Comparison of ENCODE assay signal across 13 cellular contexts in genomic region chr11:123480290-123480815, GRCh38. TPM values are rescaled to one million over a fixed set of nuclear protein-coding genes. Genes with fewer than 3 reads are reported as not detected.
DNase-seq lines count a peak whose midpoint lies in the region; ATAC-seq, FAIRE-seq and TF ChIP-seq lines count a peak whose summit lies in the region.
"Had no signal": no experiment of that assay in that cellular context is flagged by ENCODE, and none has a peak within 500 bp of the region (broad histone marks: within the 10 kb centered on the region; RNA-seq: fewer than 3 reads in every experiment).

No MANE protein-coding gene starts in this region.

- H3K4me1 Mint-ChIP-seq in activated naive CD8-positive, alpha-beta T cell treated with anti-CD3 and anti-CD28 coated beads, Interleukin-2, amount 50 U/mL, for 24 hours: peaks cover 66% of the 10 kb centered on the region

- no peaks in the 10 kb centered on the region for H3K9me3 Mint-ChIP-seq in activated naive CD8-positive, alpha-beta T cell treated with anti-CD3 and anti-CD28 coated beads, Interleukin-2, amount 50 U/mL, for 24 hours
- H3K9me3 Mint-ChIP-seq: naive thymus-derived CD8-positive, alpha-beta T cell had no signal

- H3K4me3 ChIP-seq in left lung: no peak overlapping the region

- peaks cover 3% of the 10 kb centered on the region for H3K27me3 Mint-ChIP-seq in activated naive CD8-positive, alpha-beta T cell treated with anti-CD3 and anti-CD28 coated beads, Interleukin-2, amount 50 U/mL, for 24 hours

- CTCF ChIA-PET in GM10248 (lab: Yijun Ruan, JAX) (interaction anchor here (0.6 to 8.2 kb wide), 17 partner anchors 10 to 234 kb away, joined by 3 to 131 read pairs (median 7); no protein-coding TSS in a partner anchor), RWPE1 (lab: Yijun Ruan, JAX) (interaction anchor here (0.6 to 3.3 kb wide), 4 partner anchors 49 to 131 kb away, joined by 3 to 36 read pairs (median 4); no protein-coding TSS in a partner anchor)

- H3K27ac Mint-ChIP-seq in activated naive CD8-positive, alpha-beta T cell treated with anti-CD3 and anti-CD28 coated beads, Interleukin-2, amount 50 U/mL, for 24 hours: peak overlapping the region; percentile 33
- H3K27ac Mint-ChIP-seq: naive thymus-derived CD8-positive, alpha-beta T cell had no signal

- ATAC-seq in GM21529 (IDR thresholded peaks at IDR 0.05; ENCODE audit: unreplicated experiment) (peak; percentile 54), HG03565 (IDR thresholded peaks at IDR 0.05; ENCODE audit: unreplicated experiment) (peak; percentile 34), left lung (no peak)
- peak; percentile 50 for ATAC-seq in activated naive CD8-positive, alpha-beta T cell treated with anti-CD3 and anti-CD28 coated beads, Interleukin-2, amount 50 U/mL, for 24 hours
- ATAC-seq: naive thymus-derived CD8-positive, alpha-beta T cell had no signal

- no peak for FAIRE-seq in urothelium cell line (lab: Jason Lieb, UNC)
- FAIRE-seq: endometrium had no signal

- H3K36me3 ChIP-seq in left lung: no peaks in the 10 kb centered on the region
- H3K36me3 ChIP-seq: WERI-Rb-1 had no signal

- H3K36me3 Mint-ChIP-seq in activated naive CD8-positive, alpha-beta T cell treated with anti-CD3 and anti-CD28 coated beads, Interleukin-2, amount 50 U/mL, for 24 hours (ENCODE audit: low read depth): peaks cover 11% of the 10 kb centered on the region

- no peaks in the 10 kb centered on the region for H3K9me3 ChIP-seq in left lung

- POLR2A ChIA-PET in GM10248 (lab: Yijun Ruan, JAX) (no interaction called here), RWPE1 (lab: Yijun Ruan, JAX; ENCODE audit: low non-redundant PET) (interaction anchor here (0.6 kb wide), 1 partner anchor 434 kb away, joined by 3 read pairs; no protein-coding TSS in a partner anchor)

- intact Hi-C loops in left lung (cut with DNase I): loop anchor here in 1 of 2 donors (5.0 kb wide), 1 partner anchor 178 kb away; no protein-coding TSS in a partner anchor

- no peaks in the 10 kb centered on the region for H3K27me3 ChIP-seq in left lung

- TF ChIP-seq CTCF in GM10248 (IDR thresholded peaks at IDR 0.05; ENCODE audit: control extremely low read depth, extremely low read depth, low read depth, missing control alignments) (no peak), left lung (IDR thresholded peaks at IDR 0.05) (no peak), RWPE1 (conservative IDR thresholded peaks at IDR 0.05; ENCODE audit: low read depth) (no peak)

- H3K27ac ChIP-seq in left lung (no peak overlapping the region), RWPE1 (no peak overlapping the region)
- H3K27ac ChIP-seq: C4-2B, WERI-Rb-1 had no signal

- H3K4me1 ChIP-seq in left lung: peaks cover 0 to 30% of the 10 kb centered on the region in 2 donors

- peak overlapping the region; percentile 0 for H3K4me3 Mint-ChIP-seq in activated naive CD8-positive, alpha-beta T cell treated with anti-CD3 and anti-CD28 coated beads, Interleukin-2, amount 50 U/mL, for 24 hours
- H3K4me3 Mint-ChIP-seq: naive thymus-derived CD8-positive, alpha-beta T cell had no signal

- DNase-seq in GM10248 (ENCODE audit: extremely low spot score): peak; percentile 50
- DNase-seq in activated naive CD8-positive, alpha-beta T cell treated with anti-CD3 and anti-CD28 coated beads, Interleukin-2, amount 50 U/mL, for 24 hours: no peak
- no peak for DNase-seq in mucosa of gallbladder (ENCODE audit: low spot score)
- DNase-seq in left lung: no peak
- DNase-seq in urothelium cell line (ENCODE audit: low spot score): no peak
- DNase-seq in RWPE1 (ENCODE audit: low spot score): no peak
- DNase-seq: naive thymus-derived CD8-positive, alpha-beta T cell; NK-92 treated with Interleukin-12 subunit alpha and Interleukin-12 subunit beta, amount 100 ng/mL, for 24 hours; WERI-Rb-1 had no signal

RNA-seq across cellular contexts. Expression of gene GRAMD1B, which starts 50.3 kb away (rescaled TPM):
- total RNA-seq in mucosa of gallbladder (118 TPM), left lung (1 to 10 TPM; 4.2 to 7.4 TPM)

Comparison
In these comparisons a context has a peak if more than half of its experiments do, and no peak if none do; other contexts are left out.
1. RNA of gene GRAMD1B, which starts 50.3 kb away (total RNA-seq): 118 TPM in mucosa of gallbladder (single experiment); 4.2 to 7.4 TPM in left lung; every median in the first group is over 10 times any median in the second.